1 cellular context compared by ENCODE assay signal in the genomic region with DNA sequence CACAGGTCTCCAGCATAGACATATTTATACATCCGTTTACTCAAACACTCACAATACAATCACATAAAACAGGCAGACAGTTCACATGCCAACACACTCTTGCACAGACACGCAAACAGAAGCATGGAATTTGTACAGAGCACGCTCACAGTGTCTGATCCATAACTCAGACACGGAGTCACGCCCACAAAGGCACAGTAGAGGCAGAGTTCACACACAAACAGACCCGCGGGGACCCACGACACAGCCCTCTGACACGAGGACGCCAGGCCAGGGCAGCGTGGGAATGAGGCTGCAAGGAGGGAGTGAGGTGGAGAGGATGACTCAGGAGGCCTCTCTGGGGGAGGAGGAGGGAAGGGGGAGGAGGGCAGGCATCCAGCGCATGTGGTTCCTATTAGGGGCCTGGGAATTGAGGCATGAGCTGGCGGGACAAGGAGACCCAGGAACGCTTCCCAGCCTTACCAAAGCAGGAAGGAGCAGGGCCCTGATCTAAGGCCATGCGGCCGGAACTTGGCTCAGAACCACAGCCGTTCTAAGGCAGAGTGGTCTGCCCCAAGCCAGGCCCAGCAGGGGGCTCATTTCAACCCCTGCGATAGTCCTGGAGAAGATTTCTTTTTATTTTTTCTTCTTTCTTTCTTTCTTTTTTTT.
TF ChIP-seq lines count a peak whose summit lies in the region.

No MANE protein-coding gene starts in this region.

TF ChIP-seq in IMR-90, 13 proteins besides CTCF, POLR2A, EP300 and RAD21 (continued from another document):
- peak; percentile 78 for TF ChIP-seq MXI1 (IDR thresholded peaks at IDR 0.05; ENCODE audit: borderline replicate concordance, low read depth, low read length)
